In the genomic region with DNA sequence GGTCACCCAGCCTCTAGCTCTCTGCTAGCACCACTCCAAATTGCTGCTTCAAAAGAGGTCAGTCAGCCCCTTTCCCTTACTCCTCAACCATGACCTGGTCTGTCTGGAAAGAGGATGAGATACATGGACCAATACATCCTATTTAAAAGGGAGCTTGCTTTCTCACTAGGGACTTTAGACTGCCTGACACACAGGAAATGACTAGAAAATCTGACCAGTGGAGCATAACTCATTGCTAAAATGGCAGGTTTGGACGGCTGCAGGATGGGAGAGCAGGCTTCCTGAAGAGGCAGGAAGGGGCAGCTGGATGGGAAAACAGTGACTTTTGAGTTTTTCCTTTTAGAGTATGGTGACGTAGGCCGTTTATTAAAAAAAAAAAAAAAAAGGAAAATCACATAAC, we compare ENCODE assay signal across 8 cellular contexts. TPM values are rescaled to one million over a fixed set of nuclear protein-coding genes. Genes with fewer than 3 reads are reported as not detected.
DNase-seq lines count a peak whose midpoint lies in the region; ATAC-seq and TF ChIP-seq lines count a peak whose summit lies in the region.

No MANE protein-coding gene starts in this region.

- intact Hi-C loops in left ventricle myocardium inferior (cut with micrococcal nuclease): no loop called here
- intact Hi-C loops in Right ventricle myocardium inferior (cut with DNase I): no loop called here

- H3K4me3 ChIP-seq in left ventricle myocardium inferior (no peak overlapping the region), OCI-LY1 (ENCODE audit: low read depth, low read length, poor library complexity, severe bottlenecking) (peak overlapping the region; percentile 36)

- TF ChIP-seq CTCF in left ventricle myocardium inferior (IDR thresholded peaks at IDR 0.05; ENCODE audit: borderline replicate concordance) (no peak), OCI-LY1 (IDR thresholded peaks at IDR 0.05; ENCODE audit: low read length) (no peak), mesothelial cell of epicardium (IDR thresholded peaks at IDR 0.05; ENCODE audit: unreplicated experiment) (no peak)

- H3K4me3 Mint-ChIP-seq in mesothelial cell of epicardium: no peak overlapping the region

- no peak overlapping the region for H2AFZ ChIP-seq in OCI-LY1 (ENCODE audit: low read length)

- peak overlapping the region; percentile 45 for H3K4me2 ChIP-seq in OCI-LY1 (ENCODE audit: low read length)

- no peaks in the 10 kb centered on the region for H4K20me1 ChIP-seq in OCI-LY1 (ENCODE audit: insufficient read depth, low read length)

- no peak overlapping the region for H3K27ac Mint-ChIP-seq in mesothelial cell of epicardium

- no peak overlapping the region; the same call in 1 of the 2 replicates for H3K9ac ChIP-seq in OCI-LY1 (ENCODE audit: low read length)

- no peak for ATAC-seq in Right ventricle myocardium inferior

- peaks cover 26% of the 10 kb centered on the region for H3K4me1 ChIP-seq in left ventricle myocardium inferior
- peaks cover 63% of the 10 kb centered on the region for H3K4me1 ChIP-seq in OCI-LY1 (ENCODE audit: insufficient read depth, low read length, severe bottlenecking)

- no peaks in the 10 kb centered on the region for H3F3A ChIP-seq in OCI-LY1 (ENCODE audit: insufficient read depth, low read length)

- no peaks in the 10 kb centered on the region for H3K9me2 ChIP-seq in OCI-LY1 (ENCODE audit: low read depth, low read length)

- H3K9me3 ChIP-seq in left ventricle myocardium inferior (replicated peaks): no peaks in the 10 kb centered on the region
- H3K9me3 ChIP-seq in OCI-LY1 (ENCODE audit: low read length): no peaks in the 10 kb centered on the region

- H3K36me3 Mint-ChIP-seq in mesothelial cell of epicardium: no peaks in the 10 kb centered on the region

- H3K4me1 Mint-ChIP-seq in mesothelial cell of epicardium: peaks cover 16% of the 10 kb centered on the region

- H3K79me2 ChIP-seq in OCI-LY1 (ENCODE audit: insufficient read depth, low read length): peaks cover 46% of the 10 kb centered on the region

- H3K9me3 Mint-ChIP-seq in mesothelial cell of epicardium: peaks cover 3% of the 10 kb centered on the region

- DNase-seq in left ventricle myocardium inferior: no peak
- DNase-seq in Right ventricle myocardium inferior (ENCODE audit: missing footprints): no peak
- DNase-seq in glomerular visceral epithelial cell (ENCODE audit: extremely low spot score): peak; percentile 79
- DNase-seq in globus pallidus (ENCODE audit: low spot score): no peak
- DNase-seq in NCI-H1092 (lab: John Stamatoyannopoulos, UW): no peak
- no peak for DNase-seq in mesothelial cell of epicardium (ENCODE audit: low spot score in 2 of 2, unreplicated experiment in 2 of 2)
- no peak for DNase-seq in SK-N-DZ (ENCODE audit: low spot score)

- no peaks in the 10 kb centered on the region for H3K27me3 Mint-ChIP-seq in mesothelial cell of epicardium (ENCODE audit: low read depth)

- H3K36me3 ChIP-seq in left ventricle myocardium inferior (no peaks in the 10 kb centered on the region), OCI-LY1 (ENCODE audit: insufficient read depth, low read length) (no peaks in the 10 kb centered on the region; the same call in 1 of the 2 replicates)

- H3K27ac ChIP-seq in left ventricle myocardium inferior (replicated peaks): peak overlapping the region; percentile 50
- H3K27ac ChIP-seq in OCI-LY1 (ENCODE audit: low read depth, low read length, poor library complexity, severe bottlenecking): peak overlapping the region; percentile 64

- H3K27me3 ChIP-seq in left ventricle myocardium inferior (ENCODE audit: low read depth): peaks cover 55% of the 10 kb centered on the region
- H3K27me3 ChIP-seq in OCI-LY1 (ENCODE audit: insufficient read depth, low read length): no peaks in the 10 kb centered on the region

RNA-seq across cellular contexts. Expression of a gene that starts 25.3 kb away (rescaled TPM):
- total RNA-seq in left ventricle myocardium inferior (32.0 TPM), Right ventricle myocardium inferior (28.9 TPM), mesothelial cell of epicardium (41.2 to 43.9 TPM (median 43.7 TPM) in 3 replicates)
- polyA plus RNA-seq in SK-N-DZ (2014; cell fraction: cytosol; rRNA removed): 21.6 and 22.2 TPM in 2 replicates
- 12.5 and 12.8 TPM in 2 replicates for polyA plus RNA-seq in SK-N-DZ (2014; cell fraction: nucleus; rRNA removed)

RNA-seq across cellular contexts. Expression of a gene that starts 40.0 kb away (rescaled TPM):
- total RNA-seq in left ventricle myocardium inferior (23.1 TPM), Right ventricle myocardium inferior (25.6 TPM), mesothelial cell of epicardium (23.8 to 24.7 TPM (median 24.2 TPM) in 3 replicates)
- polyA plus RNA-seq in SK-N-DZ (2014; cell fraction: cytosol; rRNA removed): 12.4 and 13.9 TPM in 2 replicates
- polyA plus RNA-seq in SK-N-DZ (2014; cell fraction: nucleus; rRNA removed): 4.3 and 10.0 TPM in 2 replicates
